Comparison of ENCODE assay signal across 23 cellular contexts in the genomic region with DNA sequence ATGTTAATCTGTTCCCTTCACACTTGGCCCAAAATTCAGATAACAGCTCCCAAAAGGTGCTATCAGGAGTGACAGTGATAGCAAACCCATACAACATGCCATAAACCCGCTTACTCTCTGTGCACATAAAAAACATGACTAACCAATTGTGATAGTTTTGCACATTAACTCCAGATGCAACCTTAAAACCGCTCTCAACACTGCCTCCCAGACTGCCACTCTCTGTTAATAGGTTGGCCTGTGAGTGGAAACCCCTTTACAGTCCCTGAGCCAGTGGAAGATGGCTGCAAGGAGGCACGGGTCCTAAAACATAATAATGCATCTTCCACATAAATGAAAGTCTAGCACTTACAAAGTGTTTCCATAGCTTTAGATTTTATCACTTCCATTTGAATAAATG. TPM values are rescaled to one million over a fixed set of nuclear protein-coding genes. Genes with fewer than 3 reads are reported as not detected.
"Had no signal": no experiment of that assay in that cellular context is flagged by ENCODE, and none has a peak within 500 bp of the region (broad histone marks: within the 10 kb centered on the region; RNA-seq: fewer than 3 reads in every experiment).

No MANE protein-coding gene starts in this region.

- H3K27ac Mint-ChIP-seq: activated CD8-positive, alpha-beta T cell treated with anti-CD3 and anti-CD28 coated beads, Interleukin-2, amount 10 ng/mL, durations not matched to agents 7 days and 5 days; activated naive CD4-positive, alpha-beta T cell treated with anti-CD3 and anti-CD28 coated beads, Interleukin-2, amount 50 U/mL, for 24 hours; activated T-cell treated with anti-CD3 and anti-CD28 coated beads, Interleukin-2, amount 50 U/mL, for 24 hours; activated T-helper 1 cell treated with anti-CD3 and anti-CD28 coated beads, Interleukin-12 subunit alpha, Interleukin-12 subunit beta, Interleukin-2, Interleukin-4 antibody, amounts not matched to agents 30 ng/mL and 10 ng/mL and 1 ng/mL, durations not matched to agents 14 hours and 24 hours and 36 hours; T-helper 1 cell treated with Interleukin-12 subunit alpha and Interleukin-12 subunit beta and Interleukin-4 antibody, amounts not matched to agents 30 μg/mL and 1 μg/mL, for 36 hours had no signal

- DNase-seq: activated CD4-positive, alpha-beta T cell treated with anti-CD3 and anti-CD28 coated beads for 48 hours; activated CD4-positive, alpha-beta T cell treated with anti-CD3 and anti-CD28 coated beads, Interleukin-2, amount 50 U/mL, for 4 hours; activated CD4-positive, CD25-positive, alpha-beta regulatory T cell treated with anti-CD3 and anti-CD28 coated beads, Interleukin-2, amount 50 U/mL, for 72 hours; activated CD8-positive, alpha-beta memory T cell treated with anti-CD3 and anti-CD28 coated beads, Interleukin-2, amount 50 U/mL, for 48 hours; activated CD8-positive, alpha-beta T cell treated with anti-CD3 and anti-CD28 coated beads, Interleukin-2, amount 10 ng/mL, durations not matched to agents 7 days and 5 days; activated effector memory CD4-positive, alpha-beta T cell treated with Interleukin-2 at 50 U/mL for 16 hours; activated naive CD4-positive, alpha-beta T cell; activated T-cell treated with anti-CD3 and anti-CD28 coated beads, Interleukin-2, amount 50 U/mL, for 24 hours; amniotic stem cell; body of pancreas; Kasumi-1; NCI-H146; NCI-H187 treated with DMSO at 0.1 percent for 48 hours; NCI-H2081 treated with DMSO at 0.1 percent for 48 hours; NCI-H446; NCI-H524; PC-9; SHP77 treated with DMSO at 0.1 percent for 48 hours had no signal

- H3K27ac ChIP-seq: body of pancreas, PC-9 had no signal

- H3K4me3 Mint-ChIP-seq: activated CD8-positive, alpha-beta T cell treated with anti-CD3 and anti-CD28 coated beads, Interleukin-2, amount 10 ng/mL, durations not matched to agents 7 days and 5 days; activated naive CD4-positive, alpha-beta T cell treated with anti-CD3 and anti-CD28 coated beads, Interleukin-2, amount 50 U/mL, for 24 hours; activated T-cell treated with anti-CD3 and anti-CD28 coated beads, Interleukin-2, amount 50 U/mL, for 24 hours; activated T-helper 1 cell treated with anti-CD3 and anti-CD28 coated beads, Interleukin-12 subunit alpha, Interleukin-12 subunit beta, Interleukin-2, Interleukin-4 antibody, amounts not matched to agents 30 ng/mL and 10 ng/mL and 1 ng/mL, durations not matched to agents 14 hours and 24 hours and 36 hours; central memory CD8-positive, alpha-beta T cell; T-helper 1 cell treated with Interleukin-12 subunit alpha and Interleukin-12 subunit beta and Interleukin-4 antibody, amounts not matched to agents 30 μg/mL and 1 μg/mL, for 36 hours had no signal

- H3K36me3 ChIP-seq: ascending aorta had no signal

- H2AFZ ChIP-seq: PC-9 had no signal

- H3K27me3 ChIP-seq: ascending aorta, body of pancreas had no signal

- H3K9me3 ChIP-seq: ascending aorta, body of pancreas had no signal

- H3K4me1 Mint-ChIP-seq: activated naive CD4-positive, alpha-beta T cell treated with anti-CD3 and anti-CD28 coated beads, Interleukin-2, amount 50 U/mL, for 24 hours; central memory CD8-positive, alpha-beta T cell had no signal

- H3K4me1 ChIP-seq: body of pancreas had no signal

- ATAC-seq: activated CD8-positive, alpha-beta T cell treated with anti-CD3 and anti-CD28 coated beads, Interleukin-2, amount 10 ng/mL, durations not matched to agents 7 days and 5 days; body of pancreas had no signal

- H3K9me3 Mint-ChIP-seq: activated naive CD4-positive, alpha-beta T cell treated with anti-CD3 and anti-CD28 coated beads, Interleukin-2, amount 50 U/mL, for 24 hours had no signal

- H3K4me3 ChIP-seq: ascending aorta, body of pancreas, PC-9 had no signal

- H3K36me3 Mint-ChIP-seq: activated naive CD4-positive, alpha-beta T cell treated with anti-CD3 and anti-CD28 coated beads, Interleukin-2, amount 50 U/mL, for 24 hours had no signal

RNA-seq across cellular contexts. Expression of gene TMTC1, which starts 12.0 kb away (rescaled TPM):
- total RNA-seq: activated CD8-positive, alpha-beta T cell treated with anti-CD3 and anti-CD28 coated beads, Interleukin-2, amount 10 ng/mL, durations not matched to agents 7 days and 5 days had no signal
